In the genomic region with DNA sequence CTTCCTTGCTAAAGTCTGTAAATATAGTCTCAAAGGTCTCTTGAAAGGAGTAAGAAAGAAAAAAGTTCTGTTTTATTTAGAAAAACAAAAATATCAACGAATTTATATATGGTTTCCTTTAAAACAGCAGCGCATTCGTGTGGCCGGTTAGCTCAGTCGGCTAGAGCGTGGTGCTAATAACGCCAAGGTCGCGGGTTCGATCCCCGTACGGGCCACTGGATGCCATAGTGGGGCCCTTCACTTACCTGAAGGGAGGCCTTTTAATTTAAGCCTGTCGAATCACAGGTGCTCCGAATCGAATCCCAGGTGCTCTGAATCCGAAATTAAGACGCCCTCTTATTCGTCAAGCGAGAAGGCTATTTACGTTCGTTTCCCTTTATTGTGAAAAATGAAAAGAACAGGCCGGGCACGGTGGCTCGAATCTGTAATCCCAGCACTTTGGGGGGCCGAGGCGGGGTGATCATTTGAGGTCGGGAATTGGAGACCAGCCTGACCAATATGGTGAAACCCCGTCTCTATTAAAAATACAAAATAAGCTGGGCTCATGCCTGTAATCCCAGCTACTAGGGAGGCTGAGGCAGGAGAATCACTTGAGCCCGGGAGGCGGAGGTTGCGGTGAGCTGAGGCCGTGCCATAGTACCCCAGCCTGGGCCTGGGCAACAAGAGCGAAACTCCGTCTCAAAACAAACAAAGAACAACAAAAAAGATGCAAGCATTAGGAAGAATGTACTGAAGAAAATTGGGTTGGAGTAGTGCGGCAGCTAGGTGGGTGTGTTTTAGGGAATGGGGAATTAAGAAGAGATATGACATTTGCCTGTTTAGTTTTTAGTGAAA, we compare ENCODE assay signal across 8 cellular contexts.
DNase-seq lines count a peak whose midpoint lies in the region; ATAC-seq and TF ChIP-seq lines count a peak whose summit lies in the region.

No MANE protein-coding gene starts in this region.

- intact Hi-C loops in left ventricle myocardium inferior (cut with micrococcal nuclease): no loop called here
- intact Hi-C loops in activated CD8-positive, alpha-beta T cell treated with anti-CD3 and anti-CD28 coated beads for 36 hours (cut with micrococcal nuclease): no loop called here

- H3K27me3 ChIP-seq in left ventricle myocardium inferior (ENCODE audit: low read depth): peaks cover 100% of the 10 kb centered on the region
- peaks cover 9 to 29% of the 10 kb centered on the region in 2 donors for H3K27me3 ChIP-seq in right atrium auricular region

- H3K4me1 Mint-ChIP-seq in activated CD8-positive, alpha-beta T cell treated with anti-CD3 and anti-CD28 coated beads for 36 hours (ENCODE audit: low read depth): peaks cover 34% of the 10 kb centered on the region

- POLR2A ChIA-PET in activated CD8-positive, alpha-beta T cell treated with anti-CD3 and anti-CD28 coated beads for 36 hours (lab: Charles Lee): interaction anchor here (1.6 to 2.2 kb wide), 2 partner anchors 12 to 19 kb away, joined by 7 to 8 read pairs; no protein-coding TSS in a partner anchor

- H3K4me1 ChIP-seq in left ventricle myocardium inferior (no peaks in the 10 kb centered on the region), right atrium auricular region (no peaks in the 10 kb centered on the region)

- H3K9me3 Mint-ChIP-seq in activated CD8-positive, alpha-beta T cell treated with anti-CD3 and anti-CD28 coated beads for 36 hours: peaks cover 4% of the 10 kb centered on the region

- H3K36me3 ChIP-seq in left ventricle myocardium inferior: no peaks in the 10 kb centered on the region
- no peaks in the 10 kb centered on the region for H3K36me3 ChIP-seq in right atrium auricular region

- DNase-seq in left ventricle myocardium inferior (no peak), right atrium auricular region (ENCODE audit: low spot score) (no peak), NCI-H345 (lab: John Stamatoyannopoulos, UW) (peak; percentile 78), foreskin fibroblast (peak; percentile 56 to 79)
- DNase-seq in activated CD8-positive, alpha-beta T cell treated with anti-CD3 and anti-CD28 coated beads for 36 hours: peak; percentile 86
- DNase-seq in stimulated activated CD4-positive, alpha-beta T cell treated with anti-CD3 and anti-CD28 coated beads, Interleukin-15, amount 100 ng/mL, for 48 hours (ENCODE audit: low read depth in 2 of 2): peak; percentile 53 to 66

- no peak for TF ChIP-seq CTCF in left ventricle myocardium inferior (IDR thresholded peaks at IDR 0.05; ENCODE audit: borderline replicate concordance)
- TF ChIP-seq CTCF in right atrium auricular region (IDR thresholded peaks at IDR 0.05): no peak
- TF ChIP-seq CTCF in activated CD8-positive, alpha-beta T cell treated with anti-CD3 and anti-CD28 coated beads for 36 hours (IDR thresholded peaks at IDR 0.05): no peak
- no peak for TF ChIP-seq CTCF in foreskin fibroblast (IDR thresholded peaks at IDR 0.05; ENCODE audit: low read depth, low read length)

- peak; percentile 50 for ATAC-seq in activated CD8-positive, alpha-beta T cell treated with anti-CD3 and anti-CD28 coated beads for 36 hours
- ATAC-seq in GM21619 (IDR thresholded peaks at IDR 0.05; ENCODE audit: unreplicated experiment): no peak
- no peak for ATAC-seq in HG02973 (IDR thresholded peaks at IDR 0.05; ENCODE audit: unreplicated experiment)

- CTCF ChIA-PET in activated CD8-positive, alpha-beta T cell treated with anti-CD3 and anti-CD28 coated beads for 36 hours (lab: Charles Lee): interaction anchor here (1.7 kb wide), 1 partner anchor 19 kb away, joined by 3 read pairs; no protein-coding TSS in a partner anchor

- H3K27ac Mint-ChIP-seq in activated CD8-positive, alpha-beta T cell treated with anti-CD3 and anti-CD28 coated beads for 36 hours: peak overlapping the region; percentile 40

- H3K27me3 Mint-ChIP-seq in activated CD8-positive, alpha-beta T cell treated with anti-CD3 and anti-CD28 coated beads for 36 hours: peaks cover 64% of the 10 kb centered on the region

- H3K9me3 ChIP-seq in left ventricle myocardium inferior (replicated peaks) (no peaks in the 10 kb centered on the region), right atrium auricular region (no peaks in the 10 kb centered on the region)

- no peaks in the 10 kb centered on the region for H3K36me3 Mint-ChIP-seq in activated CD8-positive, alpha-beta T cell treated with anti-CD3 and anti-CD28 coated beads for 36 hours (ENCODE audit: low read depth)

- H3K4me3 ChIP-seq in left ventricle myocardium inferior: peak overlapping the region; percentile 27
- no peak overlapping the region for H3K4me3 ChIP-seq in right atrium auricular region
- peak overlapping the region; percentile 20 to 22 for H3K4me3 ChIP-seq in foreskin fibroblast (ENCODE audit: low read depth in 1 of 2, low read length in 2 of 2)

- H3K4me3 Mint-ChIP-seq in activated CD8-positive, alpha-beta T cell treated with anti-CD3 and anti-CD28 coated beads for 36 hours: peak overlapping the region; percentile 43

- H3K27ac ChIP-seq in left ventricle myocardium inferior (replicated peaks): no peak overlapping the region
- H3K27ac ChIP-seq in right atrium auricular region: no peak overlapping the region

Comparison
In these comparisons a context has a peak if more than half of its experiments do, and no peak if none do; other contexts are left out.
1. H3K4me3 ChIP-seq: peak in left ventricle myocardium inferior (single experiment) and foreskin fibroblast (2 of 2); none in right atrium auricular region (0 of 2).
2. DNase-seq: peak in NCI-H345 (single experiment), activated CD8-positive, alpha-beta T cell treated with anti-CD3 and anti-CD28 coated beads for 36 hours (single experiment), foreskin fibroblast (2 of 2) and stimulated activated CD4-positive, alpha-beta T cell treated with anti-CD3 and anti-CD28 coated beads, Interleukin-15, amount 100 ng/mL, for 48 hours (2 of 2); none in left ventricle myocardium inferior (single experiment) and right atrium auricular region (single experiment).